In genomic region chr1:228463559-228464455, GRCh38 we compare ENCODE assay signal across 8 cellular contexts.
DNase-seq lines count a peak whose midpoint lies in the region; ATAC-seq lines count a peak whose summit lies in the region.

No MANE protein-coding gene starts in this region.

- no peaks in the 10 kb centered on the region for H3K36me3 ChIP-seq in iPS-15b (ENCODE audit: control insufficient read depth, insufficient read depth, low read length)

- H3K27me3 ChIP-seq in iPS-15b (ENCODE audit: control insufficient read depth, insufficient read depth, low read length), result peaks cover 73% of the 10 kb centered on the region

- ATAC-seq in HG02870 (IDR thresholded peaks at IDR 0.05; ENCODE audit: unreplicated experiment), result peak; percentile 60

- no peaks in the 10 kb centered on the region for H3K9me3 ChIP-seq in iPS-15b (ENCODE audit: control insufficient read depth, insufficient read depth, low read length)

- H3K4me1 ChIP-seq in iPS-15b (ENCODE audit: control insufficient read depth, insufficient read depth, low read length), result no peaks in the 10 kb centered on the region

- peak overlapping the region; percentile 58 for H3K4me3 ChIP-seq in iPS-15b (ENCODE audit: low read depth, low read length)

- DNase-seq in NCI-H524 (lab: John Stamatoyannopoulos, UW), result peak; percentile 8 to 50
- DNase-seq in NCI-H524 treated with DMSO at 0.1 percent for 48 hours (lab: John Stamatoyannopoulos, UW), result no peak
- DNase-seq in NCI-H82 (lab: John Stamatoyannopoulos, UW), result peak; percentile 96
- DNase-seq in activated effector memory CD4-positive, alpha-beta T cell treated with anti-CD3 and anti-CD28 coated beads, Interleukin-2, amount 50 U/mL, for 16 hours, result peak; percentile 86
- DNase-seq in stimulated activated CD4-positive, alpha-beta T cell treated with anti-CD3 and anti-CD28 coated beads, Interleukin-4, amount 100 ng/mL, for 24 hours, result peak; percentile 56
- DNase-seq in NCI-H187 (lab: John Stamatoyannopoulos, UW), result no peak

- no peak overlapping the region for H3K9ac ChIP-seq in iPS-15b (ENCODE audit: low read depth, low read length)

Comparison
In these comparisons a context has a peak if more than half of its experiments do, and no peak if none do; other contexts are left out.
1. DNase-seq: peak in NCI-H524 (2 of 2), NCI-H82 (single experiment), activated effector memory CD4-positive, alpha-beta T cell treated with anti-CD3 and anti-CD28 coated beads, Interleukin-2, amount 50 U/mL, for 16 hours (single experiment) and stimulated activated CD4-positive, alpha-beta T cell treated with anti-CD3 and anti-CD28 coated beads, Interleukin-4, amount 100 ng/mL, for 24 hours (single experiment); none in NCI-H524 treated with DMSO at 0.1 percent for 48 hours (single experiment) and NCI-H187 (0 of 2).